1 cellular context compared by ENCODE assay signal in the genomic region with DNA sequence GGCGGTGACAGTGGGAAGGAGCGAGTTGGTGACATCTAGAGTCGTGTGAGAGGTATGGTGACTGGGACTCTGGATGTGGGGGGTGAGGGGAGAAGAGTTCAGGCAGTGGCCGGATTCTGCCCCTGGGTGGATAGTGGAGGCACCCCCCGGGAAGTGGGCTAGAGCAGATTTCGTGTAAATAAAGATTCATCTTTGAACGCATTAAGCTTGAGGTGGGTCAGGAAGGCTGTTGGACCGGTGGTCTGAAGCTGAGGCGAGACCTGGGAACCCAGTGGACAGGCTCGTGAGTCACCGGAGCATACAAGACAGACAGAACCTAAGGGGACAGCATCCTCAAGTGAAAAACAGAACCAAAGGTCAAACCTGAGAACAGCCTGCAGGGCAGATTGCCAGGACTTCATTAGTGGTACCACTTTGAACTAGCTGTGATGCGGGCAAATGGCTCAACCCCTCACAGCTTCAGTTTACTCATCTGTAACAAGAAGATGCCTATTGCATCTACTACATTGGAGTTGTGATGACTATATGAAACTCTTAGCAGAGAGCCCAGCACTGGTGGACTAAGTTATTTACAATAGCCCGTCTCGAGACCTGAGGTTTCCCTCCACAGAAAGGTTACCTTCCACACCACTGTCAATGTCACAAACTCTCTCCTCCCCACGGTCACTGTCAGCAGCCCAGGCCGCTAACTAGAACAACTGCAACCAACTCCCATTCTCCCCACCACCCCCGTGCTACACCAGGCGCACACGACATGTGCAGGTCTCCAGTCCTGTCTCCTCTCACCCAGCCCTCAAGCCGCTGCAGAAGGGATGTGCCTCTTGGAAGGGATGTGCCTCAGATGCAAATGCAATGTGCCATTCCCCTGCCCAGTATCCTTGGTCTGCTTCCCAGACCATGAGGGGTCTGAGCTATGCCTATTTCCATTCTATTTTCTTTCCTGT.
TF ChIP-seq lines count a peak whose summit lies in the region.

No MANE protein-coding gene starts in this region.

TF ChIP-seq in SK-N-SH treated with all-trans-retinoic acid at 6 μM for 48 hours, 23 proteins besides CTCF, POLR2A, EP300 and RAD21 (continued from another document):
- TF ChIP-seq, protein P1, sequence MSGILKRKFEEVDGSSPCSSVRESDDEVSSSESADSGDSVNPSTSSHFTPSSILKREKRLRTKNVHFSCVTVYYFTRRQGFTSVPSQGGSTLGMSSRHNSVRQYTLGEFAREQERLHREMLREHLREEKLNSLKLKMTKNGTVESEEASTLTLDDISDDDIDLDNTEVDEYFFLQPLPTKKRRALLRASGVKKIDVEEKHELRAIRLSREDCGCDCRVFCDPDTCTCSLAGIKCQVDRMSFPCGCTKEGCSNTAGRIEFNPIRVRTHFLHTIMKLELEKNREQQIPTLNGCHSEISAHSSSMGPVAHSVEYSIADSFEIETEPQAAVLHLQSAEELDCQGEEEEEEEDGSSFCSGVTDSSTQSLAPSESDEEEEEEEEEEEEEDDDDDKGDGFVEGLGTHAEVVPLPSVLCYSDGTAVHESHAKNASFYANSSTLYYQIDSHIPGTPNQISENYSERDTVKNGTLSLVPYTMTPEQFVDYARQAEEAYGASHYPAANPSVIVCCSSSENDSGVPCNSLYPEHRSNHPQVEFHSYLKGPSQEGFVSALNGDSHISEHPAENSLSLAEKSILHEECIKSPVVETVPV (CRISPR knock-in tag; IDR thresholded peaks at IDR 0.05) = no peak
- no peak for TF ChIP-seq OSR1 (CRISPR knock-in tag; IDR thresholded peaks at IDR 0.05)
